In the genomic region with DNA sequence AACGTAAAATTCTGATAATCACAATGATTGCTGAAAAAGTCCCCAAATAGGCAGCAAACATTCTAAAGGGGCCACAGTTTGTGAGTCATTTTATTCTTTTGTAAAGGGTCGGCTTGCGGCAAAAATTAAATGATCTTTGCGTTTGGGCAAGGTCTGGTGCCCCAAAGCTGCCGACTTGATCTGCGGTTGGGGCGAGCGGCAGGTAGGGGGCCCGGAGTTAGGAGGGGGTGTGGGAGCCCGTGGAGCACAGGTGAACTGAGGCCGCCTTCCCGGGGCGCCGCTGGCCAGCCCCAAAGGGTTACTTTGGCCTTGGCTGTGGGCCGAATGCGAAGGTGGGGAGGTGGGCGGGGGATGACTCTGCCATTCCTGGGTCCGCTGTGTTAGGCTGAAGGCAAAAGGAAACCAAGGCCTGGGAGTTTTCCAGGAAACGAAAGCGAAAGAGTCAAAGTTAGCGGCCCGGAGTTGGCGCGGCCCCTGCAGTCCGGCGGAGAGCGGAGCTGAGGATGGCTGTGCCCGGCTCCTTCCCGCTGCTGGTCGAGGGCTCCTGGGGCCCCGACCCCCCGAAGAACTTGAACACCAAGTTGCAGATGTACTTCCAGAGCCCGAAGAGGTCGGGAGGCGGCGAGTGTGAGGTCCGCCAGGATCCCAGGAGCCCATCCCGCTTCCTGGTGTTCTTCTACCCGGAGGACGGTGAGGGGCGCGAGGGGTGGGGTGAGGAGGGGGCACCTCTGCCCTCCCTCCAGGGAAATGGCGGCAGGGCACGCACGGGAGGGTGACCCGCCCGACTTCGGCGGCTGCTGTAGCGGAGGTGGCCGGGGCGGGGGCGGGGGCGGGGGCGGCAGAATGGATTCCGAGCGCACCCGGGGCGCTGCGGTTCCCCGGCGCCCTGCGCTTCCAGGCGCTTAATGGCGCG, we compare ENCODE assay signal across 8 cellular contexts. TPM values are rescaled to one million over a fixed set of nuclear protein-coding genes. Genes with fewer than 3 reads are reported as not detected.
DNase-seq lines count a peak whose midpoint lies in the region; ATAC-seq and TF ChIP-seq lines count a peak whose summit lies in the region.

Gene PARP14, plus strand, starts transcription at position 459 of the 913 bp plus-strand sequence. Its CDS starts 45 bp downstream, at position 504.

- ATAC-seq in HG02588 (IDR thresholded peaks at IDR 0.05; ENCODE audit: unreplicated experiment), result peak; percentile 42
- ATAC-seq in right lobe of liver, result peak; percentile 80 to 86 (median 83)
- ATAC-seq in GM18858 (IDR thresholded peaks at IDR 0.05; ENCODE audit: unreplicated experiment), result no peak

- intact Hi-C loops in dorsolateral prefrontal cortex (cut with DNase I), result loop anchor here in 1 of 2 donors (5.0 kb wide), 1 partner anchor 1133 kb away; the partner anchor contains the start of gene POLQ
- intact Hi-C loops in right lobe of liver (cut with DNase I), result loop anchor here (5.0 to 10.0 kb wide), 2 partner anchors 116 to 118 kb away; partner anchors contain the start of genes DTX3L (in 2 of the 2) and PARP9 (in 2 of the 2)

- H3K4me3 Mint-ChIP-seq in activated CD4-positive, alpha-beta memory T cell treated with anti-CD3 and anti-CD28 coated beads, Interleukin-2, amount 10 ng/mL, durations not matched to agents 7 days and 5 days, result peak within 1 kb of the TSS; percentile 96

- H3K4me3 ChIP-seq in dorsolateral prefrontal cortex, result peak within 1 kb of the TSS; percentile 43 to 89 (median 75)
- peak within 1 kb of the TSS; percentile 55 to 91 (median 83) for H3K4me3 ChIP-seq in right lobe of liver

- POLR2A ChIA-PET in activated CD4-positive, alpha-beta memory T cell treated with anti-CD3 and anti-CD28 coated beads, Interleukin-2, amount 10 ng/mL, durations not matched to agents 7 days and 5 days (lab: Charles Lee), result interaction anchor here (0.6 to 7.2 kb wide), 18 partner anchors 8 to 1135 kb away, joined by 3 to 228 read pairs (median 9); partner anchors contain the start of genes DTX3L, FAM162A, HSPBAP1 and KPNA1

- CTCF ChIA-PET in activated CD4-positive, alpha-beta memory T cell treated with anti-CD3 and anti-CD28 coated beads, Interleukin-2, amount 10 ng/mL, durations not matched to agents 7 days and 5 days (lab: Charles Lee), result interaction anchor here (0.6 to 5.3 kb wide), 16 partner anchors 12 to 1135 kb away, joined by 4 to 206 read pairs (median 6); partner anchors contain the start of genes DTX3L, FAM162A, PARP15 and PARP9

- H3K27ac Mint-ChIP-seq in activated CD4-positive, alpha-beta memory T cell treated with anti-CD3 and anti-CD28 coated beads, Interleukin-2, amount 10 ng/mL, durations not matched to agents 7 days and 5 days, result peak within 1 kb of the TSS; percentile 93

- peaks cover 0 to under 1% (median 0%) of the 10 kb centered on the region in 4 donors for H3K36me3 ChIP-seq in right lobe of liver

- peaks cover 0 to 43% (median 13%) of the 10 kb centered on the region in 4 donors for H3K4me1 ChIP-seq in right lobe of liver

- no peaks in the 10 kb centered on the region for H3K9me3 ChIP-seq in right lobe of liver

- H3K27me3 Mint-ChIP-seq in activated CD4-positive, alpha-beta memory T cell treated with anti-CD3 and anti-CD28 coated beads, Interleukin-2, amount 10 ng/mL, durations not matched to agents 7 days and 5 days, result no peaks in the 10 kb centered on the region

- H3K27ac ChIP-seq in dorsolateral prefrontal cortex, result peak within 1 kb of the TSS; percentile 33 to 95 (median 82)
- peak within 1 kb of the TSS; percentile 95 to 98 (median 97) for H3K27ac ChIP-seq in right lobe of liver

- peak; percentile 63 for TF ChIP-seq POLR2A in right lobe of liver (IDR thresholded peaks at IDR 0.05)

- WGBS in right lobe of liver (ENCODE audit: insufficient coverage, low coverage, low lambda C conversion rate, missing lambda C conversion rate), result 0% methylated on average over 24 of the region's 66 CpGs

- H3K36me3 Mint-ChIP-seq in activated CD4-positive, alpha-beta memory T cell treated with anti-CD3 and anti-CD28 coated beads, Interleukin-2, amount 10 ng/mL, durations not matched to agents 7 days and 5 days (ENCODE audit: low read depth), result peaks cover 48% of the 10 kb centered on the region

- peaks cover 57% of the 10 kb centered on the region for H3K4me1 Mint-ChIP-seq in activated CD4-positive, alpha-beta memory T cell treated with anti-CD3 and anti-CD28 coated beads, Interleukin-2, amount 10 ng/mL, durations not matched to agents 7 days and 5 days

- H3K9me3 Mint-ChIP-seq in activated CD4-positive, alpha-beta memory T cell treated with anti-CD3 and anti-CD28 coated beads, Interleukin-2, amount 10 ng/mL, durations not matched to agents 7 days and 5 days, result no peaks in the 10 kb centered on the region

- TF ChIP-seq CTCF in dorsolateral prefrontal cortex (IDR thresholded peaks at IDR 0.05 in 54 of 56, conservative IDR thresholded peaks at IDR 0.05 in 2 of 56; ENCODE audit: low read depth in 1 of 56, partially characterized antibody in 56 of 56) (peak in 4 of 56 donors; percentile 3 to 23 (median 14)), right lobe of liver (IDR thresholded peaks at IDR 0.05) (peak in 3 of 4 donors; percentile 6 to 36 (median 10))

- peak; percentile 24 for DNase-seq in GM04503 (ENCODE audit: low read depth)
- DNase-seq in NCI-H345 (lab: John Stamatoyannopoulos, UW), result peak; percentile 31
- DNase-seq in activated CD4-positive, alpha-beta memory T cell treated with anti-CD3 and anti-CD28 coated beads, Interleukin-2, amount 10 ng/mL, durations not matched to agents 7 days and 5 days, result peak; percentile 79
- peak in 4 of 10 donors; percentile 22 to 58 (median 44) for DNase-seq in dorsolateral prefrontal cortex
- peak; percentile 82 to 85 (median 82) for DNase-seq in right lobe of liver
- DNase-seq in stimulated activated CD4-positive, alpha-beta T cell treated with anti-CD3 and anti-CD28 coated beads, Interleukin-4, amount 100 ng/mL, for 4 hours, result peak; percentile 54 to 75

- peaks cover 0 to 4% (median 0%) of the 10 kb centered on the region in 45 donors for H3K27me3 ChIP-seq in dorsolateral prefrontal cortex
- no peaks in the 10 kb centered on the region for H3K27me3 ChIP-seq in right lobe of liver

RNA-seq across cellular contexts. Expression of gene PARP14, which starts in this region (rescaled TPM):
- total RNA-seq in activated CD4-positive, alpha-beta memory T cell treated with anti-CD3 and anti-CD28 coated beads, Interleukin-2, amount 10 ng/mL, durations not matched to agents 7 days and 5 days, result 100 to 1,000 TPM; 132 to 140 TPM
- total RNA-seq in dorsolateral prefrontal cortex (10 to 100 TPM in 111 of 120 experiments, 1 to 10 TPM in 9; 7.6 to 50.4 (median 14.8) TPM), right lobe of liver (100 to 1,000 TPM in 1 of 6 experiments, 10 to 100 TPM in 5; 35.2 to 111 (median 37.3) TPM)
